11 cellular contexts compared by ENCODE assay signal in the genomic region with DNA sequence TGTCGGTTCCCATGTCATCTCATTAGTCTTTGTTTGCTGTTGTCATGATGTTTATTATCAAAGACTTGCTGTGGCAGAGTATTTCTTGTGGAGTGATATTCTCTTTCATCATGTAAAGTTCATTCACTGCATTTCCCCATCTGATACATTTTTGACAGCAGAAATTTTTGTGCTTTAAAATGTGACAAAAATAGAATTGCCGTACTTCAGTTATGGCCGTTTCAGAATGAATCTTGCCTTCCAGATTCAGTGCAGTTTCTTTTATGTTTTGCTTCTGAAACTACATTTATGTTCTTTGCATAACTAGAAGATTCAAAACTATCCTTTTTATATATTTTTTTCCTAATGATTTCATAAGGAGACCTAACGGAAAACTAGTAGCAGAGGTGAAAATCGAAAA.
A peak's percentile ranks its signal among the peaks of the same experiment; 100 is the strongest.
DNase-seq lines count a peak whose midpoint lies in the region; ATAC-seq lines count a peak whose summit lies in the region.
"Had no signal": no experiment of that assay in that cellular context is flagged by ENCODE, and none has a peak within 500 bp of the region (broad histone marks: within the 10 kb centered on the region; RNA-seq: fewer than 3 reads in every experiment).

No MANE protein-coding gene starts in this region.

- no peaks in the 10 kb centered on the region for H3K27me3 Mint-ChIP-seq in effector memory CD8-positive, alpha-beta T cell

- peak overlapping the region; percentile 83 for H3K27ac Mint-ChIP-seq in effector memory CD8-positive, alpha-beta T cell

- H3K4me3 Mint-ChIP-seq in effector memory CD8-positive, alpha-beta T cell: peak overlapping the region in 1 of 2 donors; percentile 58
- H3K4me3 Mint-ChIP-seq: neural crest cell had no signal

- H3K36me3 Mint-ChIP-seq in effector memory CD8-positive, alpha-beta T cell (ENCODE audit: insufficient read depth): peaks cover 49% of the 10 kb centered on the region

- H3K4me1 Mint-ChIP-seq in effector memory CD8-positive, alpha-beta T cell (ENCODE audit: low read depth in 2 of 2): peaks cover 6 to 8% of the 10 kb centered on the region in 2 donors
- H3K4me1 Mint-ChIP-seq: neural crest cell had no signal

- ATAC-seq in GM18519 (IDR thresholded peaks at IDR 0.05; ENCODE audit: low FRiP score, unreplicated experiment): peak; percentile 23
- ATAC-seq in GM21367 (IDR thresholded peaks at IDR 0.05; ENCODE audit: unreplicated experiment): peak; percentile 33
- peak; percentile 8 for ATAC-seq in HG03108 (IDR thresholded peaks at IDR 0.05; ENCODE audit: unreplicated experiment)
- peak; percentile 17 for ATAC-seq in effector memory CD8-positive, alpha-beta T cell (replicated peaks)
- ATAC-seq in HG03097 (IDR thresholded peaks at IDR 0.05; ENCODE audit: low FRiP score, unreplicated experiment): no peak
- ATAC-seq: body of pancreas had no signal

- no peaks in the 10 kb centered on the region for H3K9me3 Mint-ChIP-seq in effector memory CD8-positive, alpha-beta T cell
- H3K9me3 Mint-ChIP-seq: neural crest cell had no signal

- no peak for DNase-seq in effector memory CD8-positive, alpha-beta T cell
- DNase-seq in NCI-H82 (lab: John Stamatoyannopoulos, UW) (no peak), cerebellar cortex (ENCODE audit: low spot score) (no peak)
- DNase-seq: body of pancreas, NCI-H1694, substantia nigra had no signal
